ENCODE assay signal across 8 cellular contexts in the genomic region with DNA sequence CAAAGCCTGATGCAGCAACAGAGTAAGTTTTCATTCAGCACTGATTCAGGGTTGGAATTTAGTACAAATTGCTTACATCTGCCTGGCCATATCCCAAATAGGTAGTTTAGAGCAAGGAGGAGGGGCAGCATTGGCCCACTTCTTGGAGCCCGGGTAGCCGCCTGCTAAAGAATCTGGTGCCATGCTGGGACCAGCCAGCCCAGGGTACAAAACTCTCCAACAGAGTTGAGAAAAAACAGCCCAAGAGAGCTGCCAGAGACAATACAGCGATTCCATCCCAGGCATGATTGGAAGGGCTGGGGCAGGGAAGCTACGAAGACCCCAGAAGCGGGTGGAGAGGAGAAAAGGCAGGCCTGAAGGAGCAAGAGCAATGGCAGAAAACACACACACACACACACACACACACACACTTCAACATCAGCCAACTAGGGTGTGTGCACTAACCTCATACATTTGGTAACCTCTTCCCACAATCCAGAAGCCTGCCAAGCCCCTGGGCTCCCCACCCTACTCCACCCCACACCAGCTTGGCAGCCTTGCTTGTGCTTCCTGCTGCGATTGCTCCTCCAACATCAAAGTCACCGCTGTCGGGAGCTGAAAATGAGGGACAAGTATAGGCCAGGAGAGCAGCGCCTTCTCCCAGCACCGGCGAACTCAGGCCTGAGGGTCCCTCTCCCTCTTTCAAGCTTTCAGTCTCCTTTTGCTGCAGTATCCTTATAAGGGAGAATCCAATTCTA. TPM values are rescaled to one million over a fixed set of nuclear protein-coding genes. Genes with fewer than 3 reads are reported as not detected.
DNase-seq lines count a peak whose midpoint lies in the region; ATAC-seq and TF ChIP-seq lines count a peak whose summit lies in the region.

No MANE protein-coding gene starts in this region.

- H3K9me3 ChIP-seq in hepatocyte (ENCODE audit: low read depth) = no peaks in the 10 kb centered on the region

- 15% methylated on average over 11 of the region's 11 CpGs for WGBS in hepatocyte (ENCODE audit: low lambda C conversion rate, missing lambda C conversion rate)

- DNase-seq in NCI-H1417 (lab: John Stamatoyannopoulos, UW) (peak; percentile 82 to 92 (median 82)), NCI-H1417 treated with DMSO at 0.1 percent for 48 hours (lab: John Stamatoyannopoulos, UW) (no peak), NCI-H2107 (lab: John Stamatoyannopoulos, UW) (peak; percentile 30), amniotic epithelial cell (ENCODE audit: low read depth) (peak; percentile 67), hepatocyte (ENCODE audit: low spot score) (peak; percentile 75), sciatic nerve (ENCODE audit: low spot score) (peak; percentile 76)
- no peak for DNase-seq in stimulated activated CD4-positive, alpha-beta T cell treated with anti-CD3 and anti-CD28 coated beads, Interleukin-4, amount 100 ng/mL, for 1 hour

- H3K9me2 ChIP-seq in hepatocyte (replicated peaks; ENCODE audit: insufficient read depth) = no peaks in the 10 kb centered on the region

- peaks cover 6% of the 10 kb centered on the region for H4K20me1 ChIP-seq in hepatocyte (ENCODE audit: insufficient read depth, poor library complexity, severe bottlenecking)

- H3K4me2 ChIP-seq in hepatocyte = peak overlapping the region; percentile 83

- peak overlapping the region; percentile 77 for H2AFZ ChIP-seq in hepatocyte

- TF ChIP-seq CTCF in hepatocyte (IDR thresholded peaks at IDR 0.05; ENCODE audit: poor library complexity) = no peak

- no peaks in the 10 kb centered on the region for H3K36me3 ChIP-seq in hepatocyte (replicated peaks; ENCODE audit: insufficient read depth, low read depth)

- peak; percentile 83 for ATAC-seq in sciatic nerve
- ATAC-seq in HG03442 (IDR thresholded peaks at IDR 0.05; ENCODE audit: unreplicated experiment) = no peak

- no peaks in the 10 kb centered on the region for H3K27me3 ChIP-seq in hepatocyte

- intact Hi-C loops in sciatic nerve (cut with DNase I) = loop anchor here (5.0 kb wide), 1 partner anchor 46 kb away; no protein-coding TSS in a partner anchor

- peaks cover 18% of the 10 kb centered on the region for H3K4me1 ChIP-seq in hepatocyte (ENCODE audit: insufficient read depth)

- H3K4me3 ChIP-seq in hepatocyte = peak overlapping the region; percentile 88

- H3K79me2 ChIP-seq in hepatocyte = peaks cover 49% of the 10 kb centered on the region

- peak overlapping the region; percentile 96 for H3K27ac ChIP-seq in hepatocyte

RNA-seq across cellular contexts. Expression of a gene that starts 1.3 kb away (rescaled TPM):
- total RNA-seq in hepatocyte (19.7 and 26.0 TPM in 2 replicates), sciatic nerve (52.2 TPM)
- 15.5 and 18.8 TPM in 2 replicates for polyA plus RNA-seq in hepatocyte

RNA-seq across cellular contexts. Expression of a gene that starts 22.9 kb away (rescaled TPM):
- total RNA-seq in hepatocyte (42.3 and 47.8 TPM in 2 replicates), sciatic nerve (157 TPM)
- 15.4 and 22.5 TPM in 2 replicates for polyA plus RNA-seq in hepatocyte

Comparison
In these comparisons a context has a peak if more than half of its experiments do, and no peak if none do; other contexts are left out.
1. DNase-seq: peak in NCI-H1417 (3 of 3), NCI-H2107 (single experiment), amniotic epithelial cell (single experiment), hepatocyte (single experiment) and sciatic nerve (single experiment); none in NCI-H1417 treated with DMSO at 0.1 percent for 48 hours (single experiment) and stimulated activated CD4-positive, alpha-beta T cell treated with anti-CD3 and anti-CD28 coated beads, Interleukin-4, amount 100 ng/mL, for 1 hour (single experiment).